In genomic region chr1:43524804-43525203, GRCh38 we compare ENCODE assay signal across 16 cellular contexts. TPM values are rescaled to one million over a fixed set of nuclear protein-coding genes. Genes with fewer than 3 reads are reported as not detected.
A peak's percentile ranks its signal among the peaks of the same experiment; 100 is the strongest.
DNase-seq lines count a peak whose midpoint lies in the region; ATAC-seq and TF ChIP-seq lines count a peak whose summit lies in the region.
"Had no signal": no experiment of that assay in that cellular context is flagged by ENCODE, and none has a peak within 500 bp of the region (broad histone marks: within the 10 kb centered on the region; RNA-seq: fewer than 3 reads in every experiment).

No MANE protein-coding gene starts in this region.

- H3K9ac ChIP-seq in mucosa of rectum (ENCODE audit: low read depth in 1 of 2, low read length in 2 of 2), result peak overlapping the region in 1 of 2 donors; percentile 35
- H3K9ac ChIP-seq: BLaER1 treated with 17β-estradiol and CSF1 and Interleukin-3, amounts not matched to agents 10 nM and 100 nM; neural progenitor cell had no signal

- H3K4me3 ChIP-seq in RWPE2 (ENCODE audit: severe bottlenecking), result no peak overlapping the region
- peak overlapping the region; percentile 27 to 40 for H3K4me3 ChIP-seq in mucosa of rectum (ENCODE audit: low read length in 2 of 2)
- H3K4me3 ChIP-seq: BLaER1 treated with 17β-estradiol and CSF1 and Interleukin-3, amounts not matched to agents 10 nM and 100 nM; neural progenitor cell; SJCRH30 had no signal

- H3K27me3 ChIP-seq in RWPE2 (ENCODE audit: insufficient read depth, poor library complexity, severe bottlenecking) (no peaks in the 10 kb centered on the region), mucosa of rectum (ENCODE audit: control insufficient read depth in 2 of 2, insufficient read depth in 2 of 2, low read length in 2 of 2) (no peaks in the 10 kb centered on the region)
- H3K27me3 ChIP-seq: SJCRH30 had no signal

- H3K36me3 ChIP-seq in RWPE2 (ENCODE audit: low read depth) (no peaks in the 10 kb centered on the region), mucosa of rectum (ENCODE audit: control insufficient read depth in 2 of 2, insufficient read depth in 2 of 2, low read length in 2 of 2) (no peaks in the 10 kb centered on the region)
- H3K36me3 ChIP-seq: BLaER1 treated with 17β-estradiol and CSF1 and Interleukin-3, amounts not matched to agents 10 nM and 100 nM; neural progenitor cell; SJCRH30 had no signal

- H3K4me1 ChIP-seq in RWPE2 (ENCODE audit: insufficient read depth, poor library complexity, severe bottlenecking), result peaks cover 34% of the 10 kb centered on the region
- peaks cover 21 to 38% of the 10 kb centered on the region in 2 donors for H3K4me1 ChIP-seq in mucosa of rectum (ENCODE audit: control insufficient read depth in 2 of 2, insufficient read depth in 2 of 2, low read length in 2 of 2)

- H3K9me3 ChIP-seq in RWPE2 (ENCODE audit: severe bottlenecking) (no peaks in the 10 kb centered on the region), mucosa of rectum (ENCODE audit: control insufficient read depth in 2 of 2, low read length in 2 of 2) (no peaks in the 10 kb centered on the region)
- H3K9me3 ChIP-seq: BLaER1 treated with 17β-estradiol and CSF1 and Interleukin-3, amounts not matched to agents 10 nM and 100 nM; SJCRH30 had no signal

- ATAC-seq in RWPE2 (ENCODE audit: low read depth) (no peak), left lobe of liver (no peak)
- ATAC-seq: stimulated activated naive CD8-positive, alpha-beta T cell treated with anti-CD3 and anti-CD28 coated beads, Interleukin-15, Interleukin-2, amounts not matched to agents 100 U/mL and 50 U/mL, for 24 hours had no signal

- DNase-seq in NCI-H1417 (lab: John Stamatoyannopoulos, UW) (peak in 2 of 3 experiments; percentile 19 to 50), NCI-H1417 treated with DMSO at 0.1 percent for 48 hours (lab: John Stamatoyannopoulos, UW) (no peak), NAMALWA (ENCODE audit: low spot score) (peak; percentile 39), RWPE2 (ENCODE audit: low spot score) (no peak), left lobe of liver (ENCODE audit: low spot score) (no peak)
- DNase-seq in activated CD4-positive, alpha-beta T cell treated with anti-CD3 and anti-CD28 coated beads, Interleukin-2, amount 50 U/mL, for 1 hour, result no peak
- no peak for DNase-seq in activated CD8-positive, alpha-beta memory T cell treated with anti-CD3 and anti-CD28 coated beads, Interleukin-2, amount 50 U/mL, for 4 hours
- DNase-seq: activated CD8-positive, alpha-beta memory T cell treated with anti-CD3 and anti-CD28 coated beads, Interleukin-2, amount 50 U/mL, for 48 hours; activated naive CD4-positive, alpha-beta T cell; hypothalamus; NCI-H187; stimulated activated naive CD8-positive, alpha-beta T cell treated with anti-CD3 and anti-CD28 coated beads, Interleukin-15, Interleukin-2, amounts not matched to agents 100 U/mL and 50 U/mL, for 24 hours had no signal

- H3K27ac ChIP-seq in RWPE2 (ENCODE audit: poor library complexity, severe bottlenecking), result peak overlapping the region; percentile 82
- peak overlapping the region; percentile 63 to 80 for H3K27ac ChIP-seq in mucosa of rectum (ENCODE audit: low read depth in 2 of 2, low read length in 2 of 2)
- H3K27ac ChIP-seq: BLaER1 treated with 17β-estradiol and CSF1 and Interleukin-3, amounts not matched to agents 10 nM and 100 nM; neural progenitor cell; SJCRH30 had no signal

- no peak for TF ChIP-seq CTCF in RWPE2 (IDR thresholded peaks at IDR 0.05; ENCODE audit: poor library complexity, severe bottlenecking)

RNA-seq across cellular contexts. Expression of gene PTPRF, which starts 5.9 kb away (rescaled TPM):
- 290 TPM for total RNA-seq in left lobe of liver

Comparison
In these comparisons a context has a peak if more than half of its experiments do, and no peak if none do; other contexts are left out.
1. DNase-seq: peak in NCI-H1417 (2 of 3) and NAMALWA (single experiment); none in NCI-H1417 treated with DMSO at 0.1 percent for 48 hours (single experiment), RWPE2 (single experiment), activated CD4-positive, alpha-beta T cell treated with anti-CD3 and anti-CD28 coated beads, Interleukin-2, amount 50 U/mL, for 1 hour (single experiment), left lobe of liver (single experiment) and activated CD8-positive, alpha-beta memory T cell treated with anti-CD3 and anti-CD28 coated beads, Interleukin-2, amount 50 U/mL, for 4 hours (single experiment).